Comparison of ENCODE assay signal across 17 cellular contexts in genomic region chr17:76640550-76641380, GRCh38. TPM values are rescaled to one million over a fixed set of nuclear protein-coding genes. Genes with fewer than 3 reads are reported as not detected.
DNase-seq lines count a peak whose midpoint lies in the region; ATAC-seq and TF ChIP-seq lines count a peak whose summit lies in the region.
"Had no signal": no experiment of that assay in that cellular context is flagged by ENCODE, and none has a peak within 500 bp of the region (broad histone marks: within the 10 kb centered on the region; RNA-seq: fewer than 3 reads in every experiment).

No MANE protein-coding gene starts in this region.

- POLR2A ChIA-PET in Caco-2 (lab: Charles Lee) = interaction anchor here (0.7 to 1.5 kb wide), 2 partner anchors 31 to 84 kb away, joined by 3 to 7 read pairs; no protein-coding TSS in a partner anchor

- peaks cover 67% of the 10 kb centered on the region for H3K4me1 ChIP-seq in Caco-2
- no peaks in the 10 kb centered on the region for H3K4me1 ChIP-seq in colonic mucosa
- no peaks in the 10 kb centered on the region for H3K4me1 ChIP-seq in Karpas-422 (ENCODE audit: low read length)
- H3K4me1 ChIP-seq: HAP-1 had no signal

- H3K4me2 ChIP-seq in Karpas-422 (ENCODE audit: low read depth, low read length, poor library complexity, severe bottlenecking) = no peak overlapping the region

- H3K4me3 ChIP-seq in Caco-2 (ENCODE audit: low read depth, low read length) (no peak overlapping the region), NB4 (ENCODE audit: low read depth, low read length) (no peak overlapping the region), colonic mucosa (peak overlapping the region; percentile 43), Karpas-422 (ENCODE audit: low read length) (no peak overlapping the region), coronary artery (no peak overlapping the region)
- H3K4me3 ChIP-seq: HAP-1, SK-N-MC had no signal

- H4K20me1 ChIP-seq in Karpas-422 (ENCODE audit: insufficient read depth, low read depth, low read length) = no peaks in the 10 kb centered on the region

- H3K9ac ChIP-seq in colonic mucosa (ENCODE audit: low read depth in 2 of 2, low read length in 2 of 2) (peak overlapping the region; percentile 26 to 78), Karpas-422 (ENCODE audit: low read length) (no peak overlapping the region)

- no peaks in the 10 kb centered on the region for H3K9me2 ChIP-seq in Karpas-422 (replicated peaks; ENCODE audit: insufficient read depth, low read length)

- H3K79me2 ChIP-seq in Karpas-422 (ENCODE audit: low read length) = no peaks in the 10 kb centered on the region

- BruUV-seq in Caco-2 (replicated peaks; lab: Mats Ljungman, UMichigan) = TSS peak; percentile 72

- peaks cover 57% of the 10 kb centered on the region for H3K4me1 Mint-ChIP-seq in Caco-2 (ENCODE audit: low read depth, unreplicated experiment)
- peaks cover 56% of the 10 kb centered on the region for H3K4me1 Mint-ChIP-seq in nephron progenitor cell
- H3K4me1 Mint-ChIP-seq: activated B cell treated with CpG ODN at 0.5 μM for 24 hours; stimulated activated memory B cell treated with anti-CD40 and anti-IgM and Interleukin-4, amounts not matched to agents 10 μg/mL and 1 μg/mL and 100 μg/mL, for 72 hours had no signal

- no peaks in the 10 kb centered on the region for H3K9me3 ChIP-seq in Caco-2
- no peaks in the 10 kb centered on the region for H3K9me3 ChIP-seq in colonic mucosa
- H3K9me3 ChIP-seq in Karpas-422 (ENCODE audit: low read length) = no peaks in the 10 kb centered on the region
- H3K9me3 ChIP-seq: HAP-1 had no signal

- TF ChIP-seq CTCF in Caco-2 (IDR thresholded peaks at IDR 0.05; ENCODE audit: insufficient read depth in 1 of 2, low read depth in 1 of 2, low read length in 1 of 2, severe bottlenecking in 1 of 2, unreplicated experiment in 1 of 2) = no peak
- TF ChIP-seq CTCF in NB4 (IDR thresholded peaks at IDR 0.05; ENCODE audit: low read depth, low read length) = no peak
- TF ChIP-seq CTCF in colonic mucosa (IDR thresholded peaks at IDR 0.05) = no peak
- TF ChIP-seq CTCF in nephron progenitor cell (IDR thresholded peaks at IDR 0.05) = no peak
- TF ChIP-seq CTCF in coronary artery (IDR thresholded peaks at IDR 0.05) = no peak

- H3K4me3 Mint-ChIP-seq in Caco-2 (ENCODE audit: unreplicated experiment) (peak overlapping the region; percentile 32), nephron progenitor cell (peak overlapping the region; percentile 45)
- H3K4me3 Mint-ChIP-seq: activated B cell treated with CpG ODN at 0.5 μM for 24 hours; stimulated activated memory B cell treated with anti-CD40 and anti-IgM and Interleukin-4, amounts not matched to agents 10 μg/mL and 1 μg/mL and 100 μg/mL, for 72 hours had no signal

- CTCF ChIA-PET in Caco-2 (lab: Charles Lee) = interaction anchor here (1.2 kb wide), 1 partner anchor 73 kb away, joined by 3 read pairs; no protein-coding TSS in a partner anchor

- no peaks in the 10 kb centered on the region for H3K27me3 ChIP-seq in Caco-2 (replicated peaks; ENCODE audit: control insufficient read depth, insufficient read depth, low read length)
- H3K27me3 ChIP-seq in colonic mucosa = no peaks in the 10 kb centered on the region
- H3K27me3 ChIP-seq in Karpas-422 (ENCODE audit: low read length) = no peaks in the 10 kb centered on the region

- DNase-seq in Caco-2 (peak; percentile 63 to 65), NB4 (ENCODE audit: low read depth) (peak; percentile 47), colonic mucosa (no peak), nephron progenitor cell (no peak), Karpas-422 (no peak), DMS153 treated with DMSO at 0.1 percent for 48 hours (lab: John Stamatoyannopoulos, UW; ENCODE audit: unreplicated experiment) (no peak), coronary artery (ENCODE audit: low spot score) (no peak)
- DNase-seq: activated B cell treated with CpG ODN at 0.5 μM for 24 hours; effector CD4-positive, alpha-beta T cell; NCI-H2227 treated with DMSO at 0.1 percent for 48 hours; nucleus accumbens had no signal

- no peak for ATAC-seq in GM18870 (IDR thresholded peaks at IDR 0.05; ENCODE audit: unreplicated experiment)
- ATAC-seq: stimulated activated memory B cell treated with anti-CD40 and anti-IgM and Interleukin-4, amounts not matched to agents 10 μg/mL and 1 μg/mL and 100 μg/mL, for 72 hours had no signal

- H3K27me3 Mint-ChIP-seq in Caco-2 (ENCODE audit: insufficient read depth, unreplicated experiment) (no peaks in the 10 kb centered on the region), nephron progenitor cell (ENCODE audit: low read depth, poor library complexity) (peaks cover 18% of the 10 kb centered on the region)

- H3K36me3 Mint-ChIP-seq in Caco-2 (ENCODE audit: insufficient read depth, unreplicated experiment) = no peaks in the 10 kb centered on the region
- H3K36me3 Mint-ChIP-seq in nephron progenitor cell (ENCODE audit: low read depth) = no peaks in the 10 kb centered on the region
- H3K36me3 Mint-ChIP-seq: stimulated activated memory B cell treated with anti-CD40 and anti-IgM and Interleukin-4, amounts not matched to agents 10 μg/mL and 1 μg/mL and 100 μg/mL, for 72 hours had no signal

- no peak overlapping the region for H2AFZ ChIP-seq in Karpas-422 (ENCODE audit: low read length)

- intact Hi-C loops in Caco-2 (cut with micrococcal nuclease; ENCODE audit: unreplicated experiment) (loop anchor here (1.0 kb wide), 3 partner anchors 7 to 31 kb away; no protein-coding TSS in a partner anchor), colonic mucosa (cut with DNase I) (no loop called here)

- no peaks in the 10 kb centered on the region for H3K9me3 Mint-ChIP-seq in Caco-2 (ENCODE audit: unreplicated experiment)
- peaks cover 8% of the 10 kb centered on the region for H3K9me3 Mint-ChIP-seq in nephron progenitor cell
- H3K9me3 Mint-ChIP-seq: activated B cell treated with CpG ODN at 0.5 μM for 24 hours had no signal

- no peak for TF ChIP-seq POLR2A in NB4 (IDR thresholded peaks at IDR 0.05; ENCODE audit: extremely low read depth, insufficient read length)

- peak overlapping the region; percentile 80 for H3K27ac Mint-ChIP-seq in Caco-2 (ENCODE audit: unreplicated experiment)
- H3K27ac Mint-ChIP-seq in nephron progenitor cell = peak overlapping the region; percentile 54
- H3K27ac Mint-ChIP-seq: activated B cell treated with CpG ODN at 0.5 μM for 24 hours; stimulated activated memory B cell treated with anti-CD40 and anti-IgM and Interleukin-4, amounts not matched to agents 10 μg/mL and 1 μg/mL and 100 μg/mL, for 72 hours had no signal

- H3K27ac ChIP-seq in colonic mucosa (peak overlapping the region; percentile 37), Karpas-422 (ENCODE audit: low read length) (no peak overlapping the region), coronary artery (no peak overlapping the region)
- H3K27ac ChIP-seq: SK-N-MC had no signal

- H3K36me3 ChIP-seq in Caco-2 (ENCODE audit: control insufficient read depth, insufficient read depth, low read length) (no peaks in the 10 kb centered on the region), colonic mucosa (no peaks in the 10 kb centered on the region), Karpas-422 (ENCODE audit: insufficient read depth, low read length) (no peaks in the 10 kb centered on the region)
- H3K36me3 ChIP-seq: HAP-1 had no signal

RNA-seq across cellular contexts. Expression of gene ST6GALNAC1, which starts 2.8 kb away (rescaled TPM):
- total RNA-seq in Caco-2 (2022) (1.6 and 1.7 TPM in 2 replicates), colonic mucosa (100 to 1,000 TPM; 311 to 465 TPM)
- total RNA-seq in Karpas-422 (2014; rRNA removed; shearing (Covaris generic); ENCODE audit: low replicate concordance) = not detected in 2 replicates
- total RNA-seq: activated B cell treated with CpG ODN at 0.5 μM for 24 hours, lung microvascular endothelial cell, skeletal muscle tissue had no signal

RNA-seq across cellular contexts. Expression of gene ST6GALNAC2, which starts 55.1 kb away (rescaled TPM):
- total RNA-seq in Caco-2 (2022) = 0.77 and 2.5 TPM in 2 replicates
- 1 to 10 TPM; 3.8 to 6.3 TPM for total RNA-seq in colonic mucosa
- not detected in 2 replicates for total RNA-seq in Karpas-422 (2014; rRNA removed; shearing (Covaris generic); ENCODE audit: low replicate concordance)
- total RNA-seq: activated B cell treated with CpG ODN at 0.5 μM for 24 hours, lung microvascular endothelial cell had no signal

Comparison
In these comparisons a context has a peak if more than half of its experiments do, and no peak if none do; other contexts are left out.
1. DNase-seq: peak in Caco-2 (2 of 2) and NB4 (single experiment); none in colonic mucosa (single experiment), nephron progenitor cell (single experiment), Karpas-422 (single experiment), DMS153 treated with DMSO at 0.1 percent for 48 hours (single experiment) and coronary artery (single experiment).
2. RNA of gene ST6GALNAC1, which starts 2.8 kb away (total RNA-seq): 311 to 465 TPM in colonic mucosa; 1.6 to 1.7 TPM in Caco-2 and not detected in Karpas-422; every median in the first group is over 100 times any median in the second.